Comparison of ENCODE assay signal across 12 cellular contexts in the genomic region with DNA sequence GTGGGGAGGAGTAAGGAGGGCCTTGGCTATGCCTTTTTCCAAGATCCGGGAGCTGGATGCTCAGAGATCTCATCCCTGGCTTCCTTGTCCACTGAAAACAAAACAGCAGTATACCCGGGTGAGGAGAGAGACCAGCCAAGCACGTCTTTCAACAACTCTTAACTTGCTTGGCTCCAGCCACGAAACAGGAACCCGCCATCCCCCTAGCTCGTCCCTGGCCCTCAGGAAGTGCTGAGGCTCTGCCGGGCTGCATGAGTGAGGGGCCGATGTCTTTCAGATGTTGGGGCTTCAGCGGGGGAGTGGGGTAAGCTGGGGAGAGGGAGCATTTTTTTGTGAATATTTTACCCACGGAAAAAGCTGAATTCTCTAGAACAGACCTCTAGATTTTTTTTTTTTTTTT.
A peak's percentile ranks its signal among the peaks of the same experiment; 100 is the strongest.
DNase-seq lines count a peak whose midpoint lies in the region; ATAC-seq and TF ChIP-seq lines count a peak whose summit lies in the region.
"Had no signal": no experiment of that assay in that cellular context is flagged by ENCODE, and none has a peak within 500 bp of the region (broad histone marks: within the 10 kb centered on the region; RNA-seq: fewer than 3 reads in every experiment).

No MANE protein-coding gene starts in this region.

- H3K27me3 ChIP-seq in esophagus squamous epithelium (peaks cover 0 to 7% (median 0%) of the 10 kb centered on the region in 4 donors), neuronal stem cell (ENCODE audit: control insufficient read depth in 3 of 3, insufficient read depth in 3 of 3, low read depth in 1 of 3, low read length in 3 of 3) (peaks cover 0 to 7% (median 0%) of the 10 kb centered on the region in 3 experiments)

- H3K27ac ChIP-seq in esophagus squamous epithelium (peak overlapping the region in 3 of 4 donors; percentile 7 to 76 (median 67)), neuronal stem cell (replicated peaks; ENCODE audit: low read length) (no peak overlapping the region)

- peak overlapping the region; percentile 23 for H2BK15ac ChIP-seq in neuronal stem cell (ENCODE audit: low read length)

- no peak overlapping the region for H2BK5ac ChIP-seq in neuronal stem cell (ENCODE audit: low read length)

- H3K9ac ChIP-seq in neuronal stem cell (ENCODE audit: low read depth, low read length, poor library complexity), result no peak overlapping the region

- no peaks in the 10 kb centered on the region for H3K36me3 Mint-ChIP-seq in activated naive CD8-positive, alpha-beta T cell treated with anti-CD3 and anti-CD28 coated beads for 36 hours

- WGBS in esophagus squamous epithelium, 2 donors, result 15 to 28% methylated on average over 8 of the region's 10 CpGs
- no CpG with 5 or more reads among the region's 10 CpGs for WGBS in neuronal stem cell (ENCODE audit: extremely low coverage in 2 of 2, insufficient read length in 2 of 2, insufficient replicate concordance in 1 of 2), 2 donors

- H3K9me3 ChIP-seq in esophagus squamous epithelium, result no peaks in the 10 kb centered on the region
- no peaks in the 10 kb centered on the region for H3K9me3 ChIP-seq in neuronal stem cell (replicated peaks in 1 of 2; ENCODE audit: control insufficient read depth in 2 of 2, insufficient read depth in 1 of 2, low read depth in 1 of 2, low read length in 2 of 2)

- no peak for ATAC-seq in GM19397 (IDR thresholded peaks at IDR 0.05; ENCODE audit: unreplicated experiment)

- TF ChIP-seq CTCF in NB4 (IDR thresholded peaks at IDR 0.05; ENCODE audit: low read depth, low read length) (no peak), esophagus squamous epithelium (IDR thresholded peaks at IDR 0.05) (no peak)

- peaks cover 10% of the 10 kb centered on the region for H3K4me1 Mint-ChIP-seq in activated naive CD8-positive, alpha-beta T cell treated with anti-CD3 and anti-CD28 coated beads for 36 hours

- H3K27ac Mint-ChIP-seq in activated naive CD8-positive, alpha-beta T cell treated with anti-CD3 and anti-CD28 coated beads for 36 hours, result no peak overlapping the region
- H3K27ac Mint-ChIP-seq: CD4-positive, alpha-beta T cell had no signal

- no peak overlapping the region for H2AFZ ChIP-seq in neuronal stem cell (ENCODE audit: low read length)

- DNase-seq in AG08396 (ENCODE audit: low spot score), result peak; percentile 32
- DNase-seq in NB4 (ENCODE audit: low read depth), result peak; percentile 84
- DNase-seq in esophagus squamous epithelium (lab: John Stamatoyannopoulos, UW), result no peak
- DNase-seq in neuronal stem cell (ENCODE audit: low spot score), result no peak
- DNase-seq in DMS53 (lab: John Stamatoyannopoulos, UW), result no peak
- no peak for DNase-seq in NCI-H2227 treated with DMSO at 0.1 percent for 48 hours (lab: John Stamatoyannopoulos, UW)
- DNase-seq in activated naive CD8-positive, alpha-beta T cell treated with anti-CD3 and anti-CD28 coated beads for 36 hours, result no peak
- DNase-seq: CD4-positive, alpha-beta T cell; midbrain; stimulated activated CD4-positive, alpha-beta T cell treated with anti-CD3 and anti-CD28 coated beads, Interleukin-4, amount 100 ng/mL, for 1 hour; T1000 had no signal

- peak overlapping the region; percentile 35 for H3K4me3 ChIP-seq in NB4 (ENCODE audit: low read depth, low read length)
- peak overlapping the region in 1 of 4 donors; percentile 8 for H3K4me3 ChIP-seq in esophagus squamous epithelium
- no peak overlapping the region for H3K4me3 ChIP-seq in neuronal stem cell (ENCODE audit: low read length in 2 of 2)

- H3K18ac ChIP-seq in neuronal stem cell (ENCODE audit: low read length), result no peak overlapping the region

- peaks cover 15% of the 10 kb centered on the region for H3K27me3 Mint-ChIP-seq in activated naive CD8-positive, alpha-beta T cell treated with anti-CD3 and anti-CD28 coated beads for 36 hours

- no peak overlapping the region for H3K4me2 ChIP-seq in neuronal stem cell (ENCODE audit: insufficient read depth, low read length, poor library complexity, severe bottlenecking)

- H3K4me3 Mint-ChIP-seq in activated naive CD8-positive, alpha-beta T cell treated with anti-CD3 and anti-CD28 coated beads for 36 hours, result no peak overlapping the region
- H3K4me3 Mint-ChIP-seq: CD4-positive, alpha-beta T cell had no signal

- no peak for TF ChIP-seq POLR2A in NB4 (IDR thresholded peaks at IDR 0.05; ENCODE audit: extremely low read depth, insufficient read length)
- TF ChIP-seq POLR2A in esophagus squamous epithelium (IDR thresholded peaks at IDR 0.05), result no peak

- H3K4me1 ChIP-seq in esophagus squamous epithelium, result peaks cover 14 to 58% (median 28%) of the 10 kb centered on the region in 3 donors
- peaks cover 0 to 3% of the 10 kb centered on the region in 2 donors for H3K4me1 ChIP-seq in neuronal stem cell (ENCODE audit: control insufficient read depth in 2 of 2, insufficient read depth in 1 of 2, low read depth in 1 of 2, low read length in 2 of 2)

- no peak overlapping the region for H4K8ac ChIP-seq in neuronal stem cell (ENCODE audit: low read depth, low read length)

- H3K14ac ChIP-seq in neuronal stem cell (ENCODE audit: low read length), result no peak overlapping the region

- no peak overlapping the region for H2BK120ac ChIP-seq in neuronal stem cell (ENCODE audit: low read depth, low read length)

- no peak overlapping the region for H4K91ac ChIP-seq in neuronal stem cell (ENCODE audit: low read depth, low read length, poor library complexity)

- H3K9me3 Mint-ChIP-seq in activated naive CD8-positive, alpha-beta T cell treated with anti-CD3 and anti-CD28 coated beads for 36 hours, result peaks cover 7% of the 10 kb centered on the region
- H3K9me3 Mint-ChIP-seq: CD4-positive, alpha-beta T cell had no signal

- no peak overlapping the region for H2AK5ac ChIP-seq in neuronal stem cell (ENCODE audit: low read depth, low read length)

- no peak overlapping the region for H3K23ac ChIP-seq in neuronal stem cell (ENCODE audit: low read depth, low read length, poor library complexity)

- H2BK12ac ChIP-seq in neuronal stem cell (ENCODE audit: low read length), result no peak overlapping the region

- H3K79me1 ChIP-seq in neuronal stem cell (ENCODE audit: low read depth, low read length), result no peaks in the 10 kb centered on the region

- intact Hi-C loops in esophagus squamous epithelium (cut with DNase I), result no loop called here

- no peak overlapping the region for H3K4ac ChIP-seq in neuronal stem cell (ENCODE audit: low read length)

- H3K36me3 ChIP-seq in esophagus squamous epithelium, result no peaks in the 10 kb centered on the region
- H3K36me3 ChIP-seq in neuronal stem cell (replicated peaks in 1 of 2; ENCODE audit: control insufficient read depth in 2 of 2, insufficient read depth in 2 of 2, low read length in 2 of 2), result no peaks in the 10 kb centered on the region

Comparison
In these comparisons a context has a peak if more than half of its experiments do, and no peak if none do; other contexts are left out.
1. DNase-seq: peak in AG08396 (single experiment) and NB4 (single experiment); none in esophagus squamous epithelium (single experiment), neuronal stem cell (single experiment), DMS53 (single experiment), NCI-H2227 treated with DMSO at 0.1 percent for 48 hours (single experiment) and activated naive CD8-positive, alpha-beta T cell treated with anti-CD3 and anti-CD28 coated beads for 36 hours (single experiment).